ENCODE assay signal across 16 cellular contexts in genomic region chr5:33631139-33631538, GRCh38.
DNase-seq lines count a peak whose midpoint lies in the region; ATAC-seq and TF ChIP-seq lines count a peak whose summit lies in the region.
"Had no signal": no experiment of that assay in that cellular context is flagged by ENCODE, and none has a peak within 500 bp of the region (broad histone marks: within the 10 kb centered on the region; RNA-seq: fewer than 3 reads in every experiment).

No MANE protein-coding gene starts in this region.

- no peak for TF ChIP-seq POLR2A in gastroesophageal sphincter (IDR thresholded peaks at IDR 0.05)

- H3K27ac ChIP-seq in gastroesophageal sphincter = no peak overlapping the region
- H3K27ac ChIP-seq: C4-2B, GM23248 had no signal

- H3K36me3 ChIP-seq in H7 (replicated peaks; ENCODE audit: control insufficient read depth, insufficient read depth, low read length) (no peaks in the 10 kb centered on the region), gastroesophageal sphincter (peaks cover 0 to 7% of the 10 kb centered on the region in 2 donors)
- H3K36me3 ChIP-seq: BE2C had no signal

- WGBS in gastroesophageal sphincter (ENCODE audit: low coverage in 1 of 2), 2 donors = 50 to 89% methylated on average over 1 of the region's 1 CpG

- H3K27me3 ChIP-seq in H7 (ENCODE audit: control insufficient read depth, insufficient read depth, low read length) (no peaks in the 10 kb centered on the region), gastroesophageal sphincter (no peaks in the 10 kb centered on the region)
- H3K27me3 ChIP-seq: BE2C had no signal

- H3K9me3 ChIP-seq in gastroesophageal sphincter = no peaks in the 10 kb centered on the region
- H3K9me3 ChIP-seq: BE2C had no signal

- no peak for ATAC-seq in gastroesophageal sphincter
- ATAC-seq: HCT116 had no signal

- H3K4me3 ChIP-seq in H7 (ENCODE audit: insufficient read depth, low read depth, low read length) = no peak overlapping the region
- no peak overlapping the region for H3K4me3 ChIP-seq in gastroesophageal sphincter
- H3K4me3 ChIP-seq: GM12878, GM23248 had no signal

- DNase-seq in H7 = peak; percentile 7
- DNase-seq in epidermal melanocyte (ENCODE audit: insufficient read length, low spot score) = peak; percentile 16
- peak; percentile 23 for DNase-seq in kidney tubule cell (ENCODE audit: low spot score)
- no peak for DNase-seq in COLO668 (lab: John Stamatoyannopoulos, UW; ENCODE audit: unreplicated experiment)
- DNase-seq in DMS79 treated with DMSO at 0.1 percent for 48 hours (lab: John Stamatoyannopoulos, UW) = no peak
- DNase-seq in dermis blood vessel endothelial cell = no peak
- DNase-seq: BE2C; CD4-positive, alpha-beta T cell; DMS153; DMS79; KG1 had no signal

- H3K4me1 ChIP-seq in gastroesophageal sphincter = peaks cover 0 to 9% (median 0%) of the 10 kb centered on the region in 3 donors
- H3K4me1 ChIP-seq: BE2C had no signal

- no peak for TF ChIP-seq EP300 in gastroesophageal sphincter (IDR thresholded peaks at IDR 0.05)

- TF ChIP-seq CTCF in gastroesophageal sphincter (IDR thresholded peaks at IDR 0.05) = no peak

Comparison
In these comparisons a context has a peak if more than half of its experiments do, and no peak if none do; other contexts are left out.
1. DNase-seq: peak in H7 (single experiment), epidermal melanocyte (single experiment) and kidney tubule cell (single experiment); none in COLO668 (single experiment), DMS79 treated with DMSO at 0.1 percent for 48 hours (single experiment) and dermis blood vessel endothelial cell (single experiment).